In the genomic region with DNA sequence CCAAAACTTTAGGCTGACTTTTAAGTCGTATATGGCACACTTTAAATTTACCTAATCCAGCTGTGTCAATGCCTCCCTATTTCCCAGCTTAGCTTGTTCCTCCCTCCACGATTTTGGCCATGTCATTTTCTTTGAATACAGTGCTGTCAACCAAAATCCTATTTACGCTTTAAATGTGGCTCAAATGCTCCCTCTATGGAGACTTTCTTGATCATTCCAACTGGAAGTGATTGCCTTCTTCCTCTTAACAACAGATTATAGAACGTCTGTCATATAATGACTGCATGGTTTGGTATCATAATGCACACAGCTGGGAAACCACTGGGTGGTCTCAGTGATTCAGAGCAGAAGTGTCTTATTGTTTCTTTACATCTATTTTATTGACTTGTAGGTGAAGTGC, we compare ENCODE assay signal across 11 cellular contexts. TPM values are rescaled to one million over a fixed set of nuclear protein-coding genes. Genes with fewer than 3 reads are reported as not detected.
DNase-seq lines count a peak whose midpoint lies in the region; TF ChIP-seq lines count a peak whose summit lies in the region.
"Had no signal": no experiment of that assay in that cellular context is flagged by ENCODE, and none has a peak within 500 bp of the region (broad histone marks: within the 10 kb centered on the region; RNA-seq: fewer than 3 reads in every experiment).

No MANE protein-coding gene starts in this region.

- no peak overlapping the region for H3K4me3 ChIP-seq in AG04450 (ENCODE audit: low read depth, low read length)
- H3K4me3 ChIP-seq in stomach, result no peak overlapping the region
- no peak overlapping the region for H3K4me3 ChIP-seq in Peyer's patch
- H3K4me3 ChIP-seq: skin epidermis had no signal

- H3K4me1 ChIP-seq in stomach, result peaks cover 0 to 22% (median 8%) of the 10 kb centered on the region in 4 donors
- H3K4me1 ChIP-seq in Peyer's patch, result peaks cover 0 to 9% (median 0%) of the 10 kb centered on the region in 4 donors

- H3K9me3 ChIP-seq in AG04450 (ENCODE audit: control insufficient read depth, insufficient read depth, low read length), result no peaks in the 10 kb centered on the region; the same call in 1 of the 2 replicates
- no peaks in the 10 kb centered on the region for H3K9me3 ChIP-seq in stomach
- no peaks in the 10 kb centered on the region for H3K9me3 ChIP-seq in Peyer's patch

- TF ChIP-seq CTCF in AG04450 (IDR thresholded peaks at IDR 0.05; ENCODE audit: low read depth, low read length), result peak; percentile 43
- no peak for TF ChIP-seq CTCF in stomach (IDR thresholded peaks at IDR 0.05)
- TF ChIP-seq CTCF in Peyer's patch (IDR thresholded peaks at IDR 0.05), result peak in 3 of 6 experiments; percentile 20 to 28 (median 26)

- TF ChIP-seq EP300 in stomach (IDR thresholded peaks at IDR 0.05), result no peak

- H3K27ac ChIP-seq in AG04450 (ENCODE audit: low read depth, low read length) (no peak overlapping the region), stomach (no peak overlapping the region), Peyer's patch (no peak overlapping the region)
- H3K27ac ChIP-seq: skin epidermis had no signal

- POLR2A ChIA-PET in AG04450 (lab: Yijun Ruan, JAX), result no interaction called here

- no peaks in the 10 kb centered on the region for H3K36me3 ChIP-seq in stomach
- no peaks in the 10 kb centered on the region for H3K36me3 ChIP-seq in Peyer's patch

- CTCF ChIA-PET in AG04450 (lab: Charles Lee), result interaction anchor here (0.9 to 1.1 kb wide), 4 partner anchors 12 to 240 kb away, joined by 3 to 5 read pairs (median 3); no protein-coding TSS in a partner anchor

- DNase-seq in AG04450 (ENCODE audit: low read depth, low spot score), result no peak
- DNase-seq in GM03348 (ENCODE audit: low spot score), result peak; percentile 13
- peak; percentile 27 for DNase-seq in RPMI7951 (ENCODE audit: low read depth)
- DNase-seq in fibroblast of peridontal ligament (ENCODE audit: extremely low read depth), result peak; percentile 75
- DNase-seq in stomach, result no peak
- no peak for DNase-seq in iPS-NIHi7 (ENCODE audit: extremely low spot score)
- no peak for DNase-seq in Peyer's patch
- DNase-seq in MV-4-11 (lab: John Stamatoyannopoulos, UW), result no peak
- DNase-seq: activated CD4-positive, alpha-beta memory T cell treated with anti-CD3 and anti-CD28 coated beads, Interleukin-2, amount 10 ng/mL, durations not matched to agents 7 days and 5 days; naive thymus-derived CD8-positive, alpha-beta T cell had no signal

- whole genome bisulfite sequencing in stomach, 5 donors, result 17 to 39% (median 19%) methylated on average over 4 of the region's 4 CpGs

- TF ChIP-seq POLR2A in stomach (IDR thresholded peaks at IDR 0.05) (no peak), Peyer's patch (IDR thresholded peaks at IDR 0.05) (no peak)

- H3K27me3 ChIP-seq in AG04450 (ENCODE audit: control insufficient read depth, insufficient read depth, low read length), result no peaks in the 10 kb centered on the region
- H3K27me3 ChIP-seq in stomach, result no peaks in the 10 kb centered on the region
- no peaks in the 10 kb centered on the region for H3K27me3 ChIP-seq in Peyer's patch

- intact Hi-C loops in stomach (cut with DNase I; ENCODE audit: low total_unique reads), result no loop called here

RNA-seq across cellular contexts. Expression of a gene that starts 18.9 kb away (rescaled TPM):
- polyA plus RNA-seq in AG04450 (2011; rRNA removed) (1.4 and 1.5 TPM in 2 replicates), stomach (1 to 10 TPM; 4.1 to 6.9 (median 5.3) TPM)
- 0.48 and 0.60 TPM in 2 replicates for polyA minus RNA-seq in AG04450 (2011; rRNA and poly(A)+ RNA removed)
- total RNA-seq in RPMI7951 (2014; rRNA removed; shearing (Covaris generic)), result 0.60 and 0.88 TPM in 2 replicates
- total RNA-seq in stomach (1 to 10 TPM in 2 of 5 donors, not detected in 3; 1.1 to 1.2 TPM), Peyer's patch (1 to 10 TPM in 3 of 4 donors, not detected in 1; 2.1 to 6.6 (median 4.7) TPM)

Comparison
In these comparisons a context has a peak if more than half of its experiments do, and no peak if none do; other contexts are left out.
1. DNase-seq: peak in GM03348 (single experiment), RPMI7951 (single experiment) and fibroblast of peridontal ligament (single experiment); none in AG04450 (single experiment), stomach (single experiment), iPS-NIHi7 (single experiment), Peyer's patch (0 of 3) and MV-4-11 (single experiment).